In the genomic region with DNA sequence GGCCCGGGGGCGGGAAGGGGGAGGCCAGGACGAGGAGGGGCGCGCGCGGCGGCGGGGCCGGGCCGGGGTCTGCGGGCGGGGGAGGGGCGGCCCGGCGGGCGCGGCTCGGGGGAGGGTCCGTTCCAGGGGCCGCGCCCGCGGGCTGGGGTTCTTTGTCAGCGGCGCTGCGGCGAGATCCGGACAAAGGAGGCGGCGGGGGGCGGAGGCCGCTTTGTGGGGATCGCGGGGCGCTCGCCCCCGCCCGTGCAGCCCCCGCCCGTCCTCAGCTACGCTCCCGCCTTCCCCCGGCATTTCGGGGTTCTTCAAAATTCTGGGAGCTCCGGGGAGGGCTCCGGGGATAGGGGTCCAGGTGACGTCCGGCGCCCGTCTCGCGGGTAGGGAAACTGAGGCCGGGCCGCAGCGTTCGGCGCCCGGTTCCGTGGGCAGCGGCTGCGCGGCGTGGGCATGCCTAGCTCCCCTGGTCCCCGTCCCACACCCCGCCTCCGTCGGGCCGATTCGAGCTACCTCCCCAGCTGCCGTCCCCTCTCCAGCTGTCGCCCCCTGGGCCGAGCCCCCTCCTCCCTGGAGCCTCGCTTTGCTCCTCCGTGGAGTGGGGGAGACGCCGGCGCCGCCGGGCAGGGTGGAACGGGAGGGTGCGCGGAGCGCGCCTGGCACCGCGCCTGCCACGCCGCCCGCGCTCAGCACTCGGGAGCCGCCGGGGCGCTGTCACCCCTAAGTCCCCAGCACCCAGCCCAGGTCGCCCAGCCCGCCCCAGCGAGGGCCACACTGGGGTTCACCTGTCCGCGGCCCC, we compare ENCODE assay signal across 1 cellular context.
TF ChIP-seq lines count a peak whose summit lies in the region.

No MANE protein-coding gene starts in this region.

TF ChIP-seq in GM23338, 12 proteins besides CTCF, POLR2A, EP300 and RAD21 (continued from another document):
- TF ChIP-seq, protein P1, sequence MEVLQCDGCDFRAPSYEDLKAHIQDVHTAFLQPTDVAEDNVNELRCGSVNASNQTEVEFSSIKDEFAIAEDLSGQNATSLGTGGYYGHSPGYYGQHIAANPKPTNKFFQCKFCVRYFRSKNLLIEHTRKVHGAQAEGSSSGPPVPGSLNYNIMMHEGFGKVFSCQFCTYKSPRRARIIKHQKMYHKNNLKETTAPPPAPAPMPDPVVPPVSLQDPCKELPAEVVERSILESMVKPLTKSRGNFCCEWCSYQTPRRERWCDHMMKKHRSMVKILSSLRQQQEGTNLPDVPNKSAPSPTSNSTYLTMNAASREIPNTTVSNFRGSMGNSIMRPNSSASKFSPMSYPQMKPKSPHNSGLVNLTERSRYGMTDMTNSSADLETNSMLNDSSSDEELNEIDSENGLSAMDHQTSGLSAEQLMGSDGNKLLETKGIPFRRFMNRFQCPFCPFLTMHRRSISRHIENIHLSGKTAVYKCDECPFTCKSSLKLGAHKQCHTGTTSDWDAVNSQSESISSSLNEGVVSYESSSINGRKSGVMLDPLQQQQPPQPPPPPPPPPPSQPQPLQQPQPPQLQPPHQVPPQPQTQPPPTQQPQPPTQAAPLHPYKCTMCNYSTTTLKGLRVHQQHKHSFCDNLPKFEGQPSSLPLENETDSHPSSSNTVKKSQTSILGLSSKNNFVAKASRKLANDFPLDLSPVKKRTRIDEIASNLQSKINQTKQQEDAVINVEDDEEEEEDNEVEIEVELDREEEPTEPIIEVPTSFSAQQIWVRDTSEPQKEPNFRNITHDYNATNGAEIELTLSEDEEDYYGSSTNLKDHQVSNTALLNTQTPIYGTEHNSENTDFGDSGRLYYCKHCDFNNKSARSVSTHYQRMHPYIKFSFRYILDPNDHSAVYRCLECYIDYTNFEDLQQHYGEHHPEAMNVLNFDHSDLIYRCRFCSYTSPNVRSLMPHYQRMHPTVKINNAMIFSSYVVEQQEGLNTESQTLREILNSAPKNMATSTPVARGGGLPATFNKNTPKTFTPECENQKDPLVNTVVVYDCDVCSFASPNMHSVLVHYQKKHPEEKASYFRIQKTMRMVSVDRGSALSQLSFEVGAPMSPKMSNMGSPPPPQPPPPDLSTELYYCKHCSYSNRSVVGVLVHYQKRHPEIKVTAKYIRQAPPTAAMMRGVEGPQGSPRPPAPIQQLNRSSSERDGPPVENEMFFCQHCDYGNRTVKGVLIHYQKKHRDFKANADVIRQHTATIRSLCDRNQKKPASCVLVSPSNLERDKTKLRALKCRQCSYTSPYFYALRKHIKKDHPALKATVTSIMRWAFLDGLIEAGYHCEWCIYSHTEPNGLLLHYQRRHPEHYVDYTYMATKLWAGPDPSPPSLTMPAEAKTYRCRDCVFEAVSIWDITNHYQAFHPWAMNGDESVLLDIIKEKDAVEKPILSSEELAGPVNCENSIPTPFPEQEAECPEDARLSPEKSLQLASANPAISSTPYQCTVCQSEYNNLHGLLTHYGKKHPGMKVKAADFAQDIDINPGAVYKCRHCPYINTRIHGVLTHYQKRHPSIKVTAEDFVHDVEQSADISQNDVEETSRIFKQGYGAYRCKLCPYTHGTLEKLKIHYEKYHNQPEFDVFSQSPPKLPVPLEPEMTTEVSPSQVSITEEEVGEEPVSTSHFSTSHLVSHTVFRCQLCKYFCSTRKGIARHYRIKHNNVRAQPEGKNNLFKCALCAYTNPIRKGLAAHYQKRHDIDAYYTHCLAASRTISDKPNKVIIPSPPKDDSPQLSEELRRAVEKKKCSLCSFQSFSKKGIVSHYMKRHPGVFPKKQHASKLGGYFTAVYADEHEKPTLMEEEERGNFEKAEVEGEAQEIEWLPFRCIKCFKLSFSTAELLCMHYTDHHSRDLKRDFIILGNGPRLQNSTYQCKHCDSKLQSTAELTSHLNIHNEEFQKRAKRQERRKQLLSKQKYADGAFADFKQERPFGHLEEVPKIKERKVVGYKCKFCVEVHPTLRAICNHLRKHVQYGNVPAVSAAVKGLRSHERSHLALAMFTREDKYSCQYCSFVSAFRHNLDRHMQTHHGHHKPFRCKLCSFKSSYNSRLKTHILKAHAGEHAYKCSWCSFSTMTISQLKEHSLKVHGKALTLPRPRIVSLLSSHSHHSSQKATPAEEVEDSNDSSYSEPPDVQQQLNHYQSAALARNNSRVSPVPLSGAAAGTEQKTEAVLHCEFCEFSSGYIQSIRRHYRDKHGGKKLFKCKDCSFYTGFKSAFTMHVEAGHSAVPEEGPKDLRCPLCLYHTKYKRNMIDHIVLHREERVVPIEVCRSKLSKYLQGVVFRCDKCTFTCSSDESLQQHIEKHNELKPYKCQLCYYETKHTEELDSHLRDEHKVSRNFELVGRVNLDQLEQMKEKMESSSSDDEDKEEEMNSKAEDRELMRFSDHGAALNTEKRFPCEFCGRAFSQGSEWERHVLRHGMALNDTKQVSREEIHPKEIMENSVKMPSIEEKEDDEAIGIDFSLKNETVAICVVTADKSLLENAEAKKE (CRISPR knock-in tag; IDR thresholded peaks at IDR 0.05), result no peak
- TF ChIP-seq EZH2 (IDR thresholded peaks at IDR 0.05; ENCODE audit: low read depth, unreplicated experiment) (no peak), JUNB (IDR thresholded peaks at IDR 0.05; ENCODE audit: unreplicated experiment) (no peak), ZNF114 (CRISPR knock-in tag; IDR thresholded peaks at IDR 0.05) (no peak)
TF ChIP-seq in GM23338: peak in this region for 0.
